8 cellular contexts compared by ENCODE assay signal in genomic region chr20:31707994-31708744, GRCh38. TPM values are rescaled to one million over a fixed set of nuclear protein-coding genes. Genes with fewer than 3 reads are reported as not detected.
DNase-seq lines count a peak whose midpoint lies in the region; ATAC-seq and TF ChIP-seq lines count a peak whose summit lies in the region.

No MANE protein-coding gene starts in this region.

- no peak overlapping the region for H3K4me3 ChIP-seq in PC-9
- H3K4me3 ChIP-seq in stomach = no peak overlapping the region

- TF ChIP-seq CTCF in PC-9 (conservative IDR thresholded peaks at IDR 0.05) (no peak), stomach (IDR thresholded peaks at IDR 0.05) (no peak)

- H4K20me1 ChIP-seq in PC-9 (ENCODE audit: insufficient read depth) = no peaks in the 10 kb centered on the region

- H3K4me1 ChIP-seq in PC-9 (replicated peaks; ENCODE audit: insufficient read depth) (peaks cover 95% of the 10 kb centered on the region), stomach (peaks cover 77 to 95% (median 92%) of the 10 kb centered on the region in 4 donors)

- H3F3A ChIP-seq in PC-9 (ENCODE audit: insufficient read depth, low read depth) = peaks cover 93% of the 10 kb centered on the region

- no peak overlapping the region for H2AFZ ChIP-seq in PC-9

- no TSS peak for BruUV-seq in PC-9 (replicated peaks; lab: Mats Ljungman, UMichigan)

- H3K9me3 ChIP-seq in PC-9 (ENCODE audit: insufficient read depth, low read depth) = no peaks in the 10 kb centered on the region
- no peaks in the 10 kb centered on the region for H3K9me3 ChIP-seq in stomach

- H3K27me3 ChIP-seq in PC-9 (ENCODE audit: insufficient read depth, low read depth) (no peaks in the 10 kb centered on the region), stomach (no peaks in the 10 kb centered on the region)

- DNase-seq in NCI-H2227 (lab: John Stamatoyannopoulos, UW; ENCODE audit: unreplicated experiment) (peak; percentile 63), NCI-H2227 treated with DMSO at 0.1 percent for 48 hours (lab: John Stamatoyannopoulos, UW) (no peak), PC-9 (peak; percentile 61 to 67), head of caudate nucleus (peak in 37 of 42 donors; percentile 9 to 73 (median 54)), stomach (peak; percentile 80), mesenteric fat pad (ENCODE audit: low spot score) (no peak), KG1 (lab: John Stamatoyannopoulos, UW) (no peak)

- H3K9me2 ChIP-seq in PC-9 (ENCODE audit: insufficient read depth) = no peaks in the 10 kb centered on the region

- H3K27ac ChIP-seq in PC-9 (peak overlapping the region; percentile 95), stomach (peak overlapping the region; percentile 90 to 100 (median 98))

- POLR2A ChIA-PET in PC-9 (lab: Charles Lee; ENCODE audit: unreplicated experiment) = interaction anchor here (0.5 to 1.2 kb wide), 4 partner anchors 12 to 141 kb away, joined by 3 to 7 read pairs (median 4); no protein-coding TSS in a partner anchor

- intact Hi-C loops in PC-9 (cut with micrococcal nuclease; ENCODE audit: unreplicated experiment) = no loop called here
- intact Hi-C loops in head of caudate nucleus (cut with DNase I) = no loop called here
- intact Hi-C loops in stomach (cut with DNase I; ENCODE audit: low total_unique reads) = no loop called here

- H3K36me3 ChIP-seq in PC-9 (ENCODE audit: low read depth) (peaks cover 50% of the 10 kb centered on the region), stomach (peaks cover 18 to 53% (median 35%) of the 10 kb centered on the region in 4 donors)

- no peak for TF ChIP-seq EP300 in stomach (IDR thresholded peaks at IDR 0.05)

- peaks cover 94% of the 10 kb centered on the region for H3K79me2 ChIP-seq in PC-9 (ENCODE audit: low read depth)

- CTCF ChIA-PET in PC-9 (lab: Charles Lee) = interaction anchor here (0.6 to 1.3 kb wide), 3 partner anchors 13 to 46 kb away, joined by 3 to 5 read pairs (median 4); no protein-coding TSS in a partner anchor

- peak overlapping the region; percentile 47 for H3K4me2 ChIP-seq in PC-9

- WGBS in stomach, 5 donors = 12 to 42% (median 16%) methylated on average over 2 of the region's 2 CpGs

- no peak for TF ChIP-seq POLR2A in stomach (IDR thresholded peaks at IDR 0.05)

- ATAC-seq in HG03097 (IDR thresholded peaks at IDR 0.05; ENCODE audit: low FRiP score, unreplicated experiment) = no peak

RNA-seq across cellular contexts. Expression of gene BCL2L1, which starts 14.5 kb away (rescaled TPM):
- 125 and 129 TPM in 2 replicates for total RNA-seq in PC-9 (2021)
- 100 to 1,000 TPM in 2 of 5 donors, 10 to 100 TPM in 3; 61.7 to 210 (median 68.7) TPM for total RNA-seq in stomach
- polyA plus RNA-seq in stomach = 10 to 100 TPM; 47.1 to 88.2 (median 73.0) TPM
- 135 TPM for total RNA-seq in mesenteric fat pad

RNA-seq across cellular contexts. Expression of gene TPX2, which starts 30.9 kb away (rescaled TPM):
- total RNA-seq in PC-9 (2021) (140 and 164 TPM in 2 replicates), stomach (10 to 100 TPM in 1 of 5 donors, 1 to 10 TPM in 4; 5.3 to 11.4 (median 7.6) TPM), mesenteric fat pad (1.1 TPM)
- 1 to 10 TPM; 1.7 to 7.1 (median 3.3) TPM for polyA plus RNA-seq in stomach

Comparison
In these comparisons a context has a peak if more than half of its experiments do, and no peak if none do; other contexts are left out.
1. DNase-seq: peak in NCI-H2227 (single experiment), PC-9 (2 of 2), head of caudate nucleus (37 of 42) and stomach (single experiment); none in NCI-H2227 treated with DMSO at 0.1 percent for 48 hours (single experiment), mesenteric fat pad (single experiment) and KG1 (single experiment).
2. RNA of gene TPX2, which starts 30.9 kb away (total RNA-seq): 140 to 164 TPM in PC-9; 5.3 to 11.4 TPM in stomach and 1.1 TPM in mesenteric fat pad (single experiment); every median in the first group is over 10 times any median in the second.